In genomic region chr2:217795706-217796465, GRCh38 we compare ENCODE assay signal across 20 cellular contexts.
DNase-seq lines count a peak whose midpoint lies in the region; ATAC-seq and TF ChIP-seq lines count a peak whose summit lies in the region.
"Had no signal": no experiment of that assay in that cellular context is flagged by ENCODE, and none has a peak within 500 bp of the region (broad histone marks: within the 10 kb centered on the region; RNA-seq: fewer than 3 reads in every experiment).

No MANE protein-coding gene starts in this region.

- 67 to 75% methylated on average over 9 to 11 of the region's 11 CpGs for WGBS in lower leg skin, 2 donors

- no peaks in the 10 kb centered on the region for H3K27me3 Mint-ChIP-seq in CD4-positive, alpha-beta T cell
- H3K27me3 Mint-ChIP-seq: activated naive CD8-positive, alpha-beta T cell; IgD-negative memory B cell had no signal

- H3K4me3 ChIP-seq in lower leg skin (ENCODE audit: low read depth, poor library complexity, severe bottlenecking) (no peak overlapping the region), rectal smooth muscle tissue (ENCODE audit: low read length) (no peak overlapping the region)
- H3K4me3 ChIP-seq: vagina had no signal

- no peak overlapping the region for H3K27ac Mint-ChIP-seq in CD4-positive, alpha-beta T cell
- H3K27ac Mint-ChIP-seq: activated naive CD8-positive, alpha-beta T cell; immature natural killer cell; nephron progenitor cell had no signal

- intact Hi-C loops in lower leg skin (cut with DNase I; ENCODE audit: low total_unique reads), result no loop called here
- intact Hi-C loops in CD4-positive, alpha-beta T cell (cut with DNase I, micrococcal nuclease), result no loop called here

- H3K36me3 ChIP-seq in rectal smooth muscle tissue (ENCODE audit: control insufficient read depth, insufficient read depth, low read length), result no peaks in the 10 kb centered on the region
- H3K36me3 ChIP-seq: brain microvascular endothelial cell, vagina had no signal

- no peak for TF ChIP-seq CTCF in lower leg skin (IDR thresholded peaks at IDR 0.05)
- no peak for TF ChIP-seq CTCF in CD4-positive, alpha-beta T cell (IDR thresholded peaks at IDR 0.05)

- POLR2A ChIA-PET in CD4-positive, alpha-beta T cell (lab: Charles Lee), result no interaction called here

- TF ChIP-seq POLR2A in lower leg skin (IDR thresholded peaks at IDR 0.05), result no peak

- peak; percentile 60 for DNase-seq in EH (ENCODE audit: low read depth)
- DNase-seq in activated CD8-positive, alpha-beta memory T cell treated with anti-CD3 and anti-CD28 coated beads, Interleukin-2, amount 50 U/mL, for 48 hours, result peak; percentile 23
- DNase-seq in lower leg skin (ENCODE audit: low spot score in 2 of 2), result peak; percentile 10 to 83
- DNase-seq in NCI-H446 (lab: John Stamatoyannopoulos, UW), result no peak
- no peak for DNase-seq in Kasumi-1 (lab: John Stamatoyannopoulos, UW)
- no peak for DNase-seq in CD4-positive, alpha-beta T cell
- DNase-seq: activated CD4-positive, alpha-beta T cell treated with anti-CD3 and anti-CD28 coated beads, Interleukin-2, amount 50 U/mL, for 1 hour; brain microvascular endothelial cell; dermis blood vessel endothelial cell; erythroblast; glutamatergic neuron; immature natural killer cell; NCI-H1694 treated with DMSO at 0.1 percent for 48 hours; nephron progenitor cell; stimulated activated naive CD4-positive, alpha-beta T cell had no signal

- H3K9me3 Mint-ChIP-seq in CD4-positive, alpha-beta T cell, result no peaks in the 10 kb centered on the region
- H3K9me3 Mint-ChIP-seq: immature natural killer cell, nephron progenitor cell had no signal

- CTCF ChIA-PET in CD4-positive, alpha-beta T cell (lab: Charles Lee), result no interaction called here

- no peaks in the 10 kb centered on the region for H3K36me3 Mint-ChIP-seq in CD4-positive, alpha-beta T cell (ENCODE audit: low read depth)
- H3K36me3 Mint-ChIP-seq: activated naive CD8-positive, alpha-beta T cell; immature natural killer cell had no signal

- H3K4me1 Mint-ChIP-seq in CD4-positive, alpha-beta T cell (ENCODE audit: low read depth), result peaks cover under 1% of the 10 kb centered on the region

- peak overlapping the region; percentile 25 for H3K27ac ChIP-seq in rectal smooth muscle tissue (ENCODE audit: low read depth, low read length)
- H3K27ac ChIP-seq in CD4-positive, alpha-beta T cell (ENCODE audit: low read depth, low read length), result no peak overlapping the region
- H3K27ac ChIP-seq: brain microvascular endothelial cell, vagina had no signal

- no peaks in the 10 kb centered on the region for H3K27me3 ChIP-seq in rectal smooth muscle tissue (ENCODE audit: control insufficient read depth, insufficient read depth, low read length)
- H3K27me3 ChIP-seq in CD4-positive, alpha-beta T cell (ENCODE audit: control insufficient read depth, insufficient read depth, low read length), result no peaks in the 10 kb centered on the region
- H3K27me3 ChIP-seq: brain microvascular endothelial cell, vagina had no signal

- no peak overlapping the region for H3K9ac ChIP-seq in rectal smooth muscle tissue (ENCODE audit: low read length)

- no peak for ATAC-seq in GM21526 (IDR thresholded peaks at IDR 0.05; ENCODE audit: low FRiP score, unreplicated experiment)
- no peak for ATAC-seq in CD4-positive, alpha-beta T cell (ENCODE audit: poor library complexity)

- no peaks in the 10 kb centered on the region for H3K9me3 ChIP-seq in CD4-positive, alpha-beta T cell (ENCODE audit: control insufficient read depth, low read length)
- H3K9me3 ChIP-seq: vagina had no signal

- no peaks in the 10 kb centered on the region for H3K4me1 ChIP-seq in rectal smooth muscle tissue (ENCODE audit: control insufficient read depth, insufficient read depth, low read length)

- H3K4me3 Mint-ChIP-seq in CD4-positive, alpha-beta T cell, result no peak overlapping the region
- H3K4me3 Mint-ChIP-seq: activated naive CD8-positive, alpha-beta T cell; IgD-negative memory B cell; immature natural killer cell; nephron progenitor cell had no signal

Comparison
In these comparisons a context has a peak if more than half of its experiments do, and no peak if none do; other contexts are left out.
1. DNase-seq: peak in EH (single experiment), activated CD8-positive, alpha-beta memory T cell treated with anti-CD3 and anti-CD28 coated beads, Interleukin-2, amount 50 U/mL, for 48 hours (single experiment) and lower leg skin (2 of 2); none in NCI-H446 (0 of 2), Kasumi-1 (0 of 2) and CD4-positive, alpha-beta T cell (0 of 10).